21 cellular contexts compared by ENCODE assay signal in the genomic region with DNA sequence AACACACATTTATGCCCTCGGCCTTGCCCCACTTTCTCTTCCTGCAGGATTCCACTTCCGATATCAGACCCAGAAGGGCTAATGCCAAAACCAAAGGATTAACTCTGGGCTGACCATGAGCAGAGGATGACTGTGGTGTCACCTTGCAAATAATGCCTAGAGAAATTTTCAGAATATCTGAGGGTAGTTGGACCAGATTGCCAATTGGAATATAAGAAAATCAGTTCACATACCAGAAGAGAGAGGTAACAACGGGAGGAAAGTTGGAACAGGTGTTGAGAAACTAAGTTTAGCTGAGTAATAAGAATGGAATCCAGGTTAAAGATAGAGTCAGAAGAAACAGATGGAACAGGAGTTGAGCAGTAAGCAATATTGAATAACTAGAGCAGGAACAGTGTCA.
A peak's percentile ranks its signal among the peaks of the same experiment; 100 is the strongest.
DNase-seq lines count a peak whose midpoint lies in the region; ATAC-seq, FAIRE-seq and TF ChIP-seq lines count a peak whose summit lies in the region.
"Had no signal": no experiment of that assay in that cellular context is flagged by ENCODE, and none has a peak within 500 bp of the region (broad histone marks: within the 10 kb centered on the region; RNA-seq: fewer than 3 reads in every experiment).

No MANE protein-coding gene starts in this region.

- H3K27ac ChIP-seq in IMR-90 (ENCODE audit: insufficient read depth, low read length), result no peak overlapping the region
- no peak overlapping the region for H3K27ac ChIP-seq in keratinocyte (ENCODE audit: control insufficient read depth, insufficient read depth, low read length)
- H3K27ac ChIP-seq in skeletal muscle tissue (ENCODE audit: low read depth, low read length), result peak overlapping the region; percentile 81
- H3K27ac ChIP-seq in left ventricle myocardium inferior (replicated peaks), result no peak overlapping the region
- H3K27ac ChIP-seq: upper lobe of right lung had no signal

- H2BK15ac ChIP-seq in IMR-90 (ENCODE audit: low read depth, low read length), result no peak overlapping the region

- H4K20me1 ChIP-seq in IMR-90 (ENCODE audit: insufficient read depth, low read length) (no peaks in the 10 kb centered on the region), keratinocyte (ENCODE audit: control insufficient read depth, extremely low read depth, insufficient read depth, low read length) (no peaks in the 10 kb centered on the region)

- H3K36me3 Mint-ChIP-seq in activated CD8-positive, alpha-beta memory T cell treated with anti-CD3 and anti-CD28 coated beads, Interleukin-2, amount 10 ng/mL, durations not matched to agents 7 days and 5 days, result no peaks in the 10 kb centered on the region

- intact Hi-C loops in IMR-90 (cut with micrococcal nuclease) (no loop called here), left ventricle myocardium inferior (cut with micrococcal nuclease) (no loop called here)

- H3K56ac ChIP-seq in IMR-90 (ENCODE audit: extremely low read depth, insufficient read depth, low read length), result no peak overlapping the region

- no peak overlapping the region for H3K4me3 ChIP-seq in IMR-90 (ENCODE audit: insufficient read depth, low read depth, low read length)
- no peak overlapping the region for H3K4me3 ChIP-seq in adipocyte (ENCODE audit: low read length)
- H3K4me3 ChIP-seq in keratinocyte (ENCODE audit: control insufficient read depth in 2 of 3, extremely low read depth in 1 of 3, insufficient read depth in 2 of 3, low read depth in 1 of 3, low read length in 3 of 3), result peak overlapping the region in 1 of 3 experiments; percentile 26
- peak overlapping the region; percentile 40 to 56 (median 45) for H3K4me3 ChIP-seq in skeletal muscle tissue (ENCODE audit: low read length in 3 of 3)
- no peak overlapping the region for H3K4me3 ChIP-seq in left ventricle myocardium inferior
- H3K4me3 ChIP-seq: HAP-1, upper lobe of right lung had no signal

- no peak for TF ChIP-seq POLR2A in IMR-90 (IDR thresholded peaks at IDR 0.05; ENCODE audit: low read depth, low read length)

- no peak overlapping the region for H3K27ac Mint-ChIP-seq in activated CD8-positive, alpha-beta memory T cell treated with anti-CD3 and anti-CD28 coated beads, Interleukin-2, amount 10 ng/mL, durations not matched to agents 7 days and 5 days
- H3K27ac Mint-ChIP-seq: activated naive CD8-positive, alpha-beta T cell treated with anti-CD3 and anti-CD28 coated beads, Interleukin-2, amount 50 U/mL, for 24 hours; B cell had no signal

- H2AFZ ChIP-seq in IMR-90 (replicated peaks; ENCODE audit: low read length, poor library complexity) (no peak overlapping the region), keratinocyte (ENCODE audit: control insufficient read depth, low read length) (no peak overlapping the region)

- CTCF ChIA-PET in IMR-90 (lab: Yijun Ruan, JAX), result no interaction called here
- CTCF ChIA-PET in activated CD8-positive, alpha-beta memory T cell treated with anti-CD3 and anti-CD28 coated beads, Interleukin-2, amount 10 ng/mL, durations not matched to agents 7 days and 5 days (lab: Charles Lee), result no interaction called here

- in situ Hi-C loops in IMR-90 (cut with MboI; ENCODE audit: low sequenced_read_pairs), result no loop called here

- TF ChIP-seq RAD21 in IMR-90 (IDR thresholded peaks at IDR 0.05; ENCODE audit: low read length), result no peak

- DNase-seq in IMR-90 (peak; percentile 10), adipocyte (ENCODE audit: low read depth) (peak; percentile 7), keratinocyte (ENCODE audit: low read depth, low spot score) (peak; percentile 44), left ventricle myocardium inferior (no peak)
- DNase-seq in activated CD8-positive, alpha-beta memory T cell treated with anti-CD3 and anti-CD28 coated beads, Interleukin-2, amount 10 ng/mL, durations not matched to agents 7 days and 5 days, result no peak
- no peak for DNase-seq in activated naive CD4-positive, alpha-beta T cell (lab: John Stamatoyannopoulos, UW)
- DNase-seq: activated CD4-positive, alpha-beta T cell treated with anti-CD3 and anti-CD28 coated beads for 4 hours; activated naive CD8-positive, alpha-beta T cell treated with anti-CD3 and anti-CD28 coated beads, Interleukin-2, amount 50 U/mL, for 24 hours; EL; foreskin melanocyte; NCI-H1436 treated with DMSO at 0.1 percent for 48 hours; NCI-H69; stimulated activated CD4-positive, alpha-beta T cell treated with anti-CD3 and anti-CD28 coated beads, Interleukin-12 subunit alpha, Interleukin-12 subunit beta, amount 100 ng/mL, for 4 hours; T-helper 1 cell; upper lobe of right lung had no signal

- H2BK5ac ChIP-seq in IMR-90 (ENCODE audit: low read depth, low read length, poor library complexity, severe bottlenecking), result no peak overlapping the region

- no TSS peak for BruUV-seq in IMR-90 (replicated peaks; lab: Mats Ljungman, UMichigan)

- H3K4me3 Mint-ChIP-seq in activated CD8-positive, alpha-beta memory T cell treated with anti-CD3 and anti-CD28 coated beads, Interleukin-2, amount 10 ng/mL, durations not matched to agents 7 days and 5 days, result no peak overlapping the region
- H3K4me3 Mint-ChIP-seq: activated naive CD8-positive, alpha-beta T cell treated with anti-CD3 and anti-CD28 coated beads, Interleukin-2, amount 50 U/mL, for 24 hours; B cell; neural crest cell had no signal

- H2AK5ac ChIP-seq in IMR-90 (ENCODE audit: low read depth, low read length), result no peak overlapping the region

- H2AK9ac ChIP-seq in IMR-90 (replicated peaks; ENCODE audit: low read depth, low read length, poor library complexity), result no peak overlapping the region

- H3K9me3 ChIP-seq in IMR-90 (ENCODE audit: control insufficient read depth, insufficient read depth, low read length), result no peaks in the 10 kb centered on the region
- no peaks in the 10 kb centered on the region for H3K9me3 ChIP-seq in adipocyte (ENCODE audit: control insufficient read depth, low read length)
- no peaks in the 10 kb centered on the region for H3K9me3 ChIP-seq in keratinocyte (ENCODE audit: control insufficient read depth, low read depth, low read length)
- no peaks in the 10 kb centered on the region for H3K9me3 ChIP-seq in skeletal muscle tissue (ENCODE audit: control insufficient read depth in 3 of 3, low read length in 3 of 3)
- no peaks in the 10 kb centered on the region for H3K9me3 ChIP-seq in left ventricle myocardium inferior (replicated peaks)
- H3K9me3 ChIP-seq: HAP-1, upper lobe of right lung had no signal

- no peak overlapping the region for H3K23ac ChIP-seq in IMR-90 (ENCODE audit: low read depth, low read length)

- 100% methylated on average over 1 of the region's 3 CpGs; no CpG with 5 or more reads in 1 of the 2 experiments for WGBS in IMR-90 (ENCODE audit: extremely low coverage in 2 of 2, insufficient read length in 1 of 2), 2 experiments

- no peak for TF ChIP-seq CTCF in IMR-90 (conservative IDR thresholded peaks at IDR 0.05; ENCODE audit: low read depth, low read length)
- TF ChIP-seq CTCF in keratinocyte (optimal IDR thresholded peaks at IDR 0.05 in 1 of 3, IDR thresholded peaks at IDR 0.05 in 1 of 3, conservative IDR thresholded peaks at IDR 0.05 in 1 of 3; ENCODE audit: extremely low read depth in 1 of 3, insufficient read depth in 2 of 3, low read length in 3 of 3), result no peak
- TF ChIP-seq CTCF in left ventricle myocardium inferior (IDR thresholded peaks at IDR 0.05; ENCODE audit: borderline replicate concordance), result no peak

- H3K9me3 Mint-ChIP-seq in activated CD8-positive, alpha-beta memory T cell treated with anti-CD3 and anti-CD28 coated beads, Interleukin-2, amount 10 ng/mL, durations not matched to agents 7 days and 5 days (ENCODE audit: low read depth), result no peaks in the 10 kb centered on the region
- H3K9me3 Mint-ChIP-seq: activated naive CD8-positive, alpha-beta T cell treated with anti-CD3 and anti-CD28 coated beads, Interleukin-2, amount 50 U/mL, for 24 hours had no signal

- dilution Hi-C loops in IMR-90 (cut with HindIII; ENCODE audit: low sequenced_read_pairs, unreplicated experiment), result no loop called here
- dilution Hi-C loops in keratinocyte (cut with MboI; ENCODE audit: extremely low pct_ligation_motif_present, low sequenced_read_pairs), result no loop called here

- H3K4me2 ChIP-seq in IMR-90 (ENCODE audit: low read depth, low read length) (no peak overlapping the region), keratinocyte (ENCODE audit: control insufficient read depth, extremely low read depth, insufficient read depth, low read depth, low read length) (peak overlapping the region; percentile 65)

- H3K79me2 ChIP-seq in keratinocyte (ENCODE audit: control insufficient read depth, insufficient read depth, low read length), result no peaks in the 10 kb centered on the region

- no peak overlapping the region for H4K91ac ChIP-seq in IMR-90 (ENCODE audit: insufficient read depth, low read depth, low read length)

- H3K4me1 ChIP-seq in IMR-90 (ENCODE audit: control insufficient read depth, insufficient read depth, low read length) (no peaks in the 10 kb centered on the region), adipocyte (ENCODE audit: control insufficient read depth, insufficient read depth, low read length) (no peaks in the 10 kb centered on the region), keratinocyte (ENCODE audit: control insufficient read depth, extremely low read depth, insufficient read depth, low read length) (peaks cover 29% of the 10 kb centered on the region), skeletal muscle tissue (ENCODE audit: control insufficient read depth in 3 of 3, insufficient read depth in 3 of 3, low read length in 3 of 3) (peaks cover 0 to 8% (median 4%) of the 10 kb centered on the region in 3 donors), left ventricle myocardium inferior (no peaks in the 10 kb centered on the region)
- H3K4me1 ChIP-seq: HAP-1, upper lobe of right lung had no signal

- no peaks in the 10 kb centered on the region for H3K27me3 Mint-ChIP-seq in activated CD8-positive, alpha-beta memory T cell treated with anti-CD3 and anti-CD28 coated beads, Interleukin-2, amount 10 ng/mL, durations not matched to agents 7 days and 5 days
- H3K27me3 Mint-ChIP-seq: activated naive CD8-positive, alpha-beta T cell treated with anti-CD3 and anti-CD28 coated beads, Interleukin-2, amount 50 U/mL, for 24 hours; B cell had no signal

- H3K14ac ChIP-seq in IMR-90 (replicated peaks; ENCODE audit: low read depth, low read length), result no peak overlapping the region

- peak; percentile 95 for FAIRE-seq in keratinocyte (lab: Jason Lieb, UNC)

- H2BK120ac ChIP-seq in IMR-90 (ENCODE audit: low read depth, low read length), result no peak overlapping the region

- POLR2A ChIA-PET in IMR-90 (lab: Charles Lee; ENCODE audit: unreplicated experiment), result no interaction called here

- H3K9me1 ChIP-seq in IMR-90 (ENCODE audit: insufficient read depth, low read length), result no peaks in the 10 kb centered on the region; the same call in 1 of the 2 replicates
- H3K9me1 ChIP-seq in keratinocyte (ENCODE audit: control insufficient read depth, extremely low read depth, insufficient read depth, low read length), result no peaks in the 10 kb centered on the region

- H3K9ac ChIP-seq in IMR-90 (ENCODE audit: low read depth, low read length), result no peak overlapping the region
- no peak overlapping the region for H3K9ac ChIP-seq in adipocyte (ENCODE audit: low read length)
- H3K9ac ChIP-seq in keratinocyte (ENCODE audit: control insufficient read depth, extremely low read depth, insufficient read depth, low read length), result no peak overlapping the region
- peak overlapping the region in 2 of 3 donors; percentile 1 to 27 for H3K9ac ChIP-seq in skeletal muscle tissue (ENCODE audit: low read depth in 1 of 3, low read length in 3 of 3)

- H3K18ac ChIP-seq in IMR-90 (ENCODE audit: low read depth, low read length), result no peak overlapping the region

- H3K79me1 ChIP-seq in IMR-90 (ENCODE audit: low read depth in 1 of 2, low read length in 2 of 2), result no peaks in the 10 kb centered on the region

- no peak overlapping the region for H3K4ac ChIP-seq in IMR-90 (ENCODE audit: low read depth, low read length)

- no peak overlapping the region for H4K5ac ChIP-seq in IMR-90 (ENCODE audit: low read depth, low read length)

- no peaks in the 10 kb centered on the region for H3K27me3 ChIP-seq in IMR-90 (ENCODE audit: control insufficient read depth, insufficient read depth, low read length)
- no peaks in the 10 kb centered on the region for H3K27me3 ChIP-seq in adipocyte (replicated peaks; ENCODE audit: control insufficient read depth, insufficient read depth, low read length)
- H3K27me3 ChIP-seq in keratinocyte (ENCODE audit: control insufficient read depth, extremely low read depth, insufficient read depth, low read length), result no peaks in the 10 kb centered on the region
- H3K27me3 ChIP-seq in skeletal muscle tissue (ENCODE audit: control insufficient read depth in 3 of 3, insufficient read depth in 3 of 3, low read length in 3 of 3), result no peaks in the 10 kb centered on the region
- H3K27me3 ChIP-seq in left ventricle myocardium inferior (ENCODE audit: low read depth), result no peaks in the 10 kb centered on the region
- H3K27me3 ChIP-seq: upper lobe of right lung had no signal

- H3K36me3 ChIP-seq in IMR-90 (ENCODE audit: control insufficient read depth, insufficient read depth, low read length) (no peaks in the 10 kb centered on the region), adipocyte (ENCODE audit: control insufficient read depth, insufficient read depth, low read length, severe bottlenecking) (no peaks in the 10 kb centered on the region), keratinocyte (ENCODE audit: control insufficient read depth in 2 of 2, extremely low read depth in 1 of 2, insufficient read depth in 2 of 2, low read length in 2 of 2) (no peaks in the 10 kb centered on the region), skeletal muscle tissue (ENCODE audit: control insufficient read depth in 3 of 3, insufficient read depth in 3 of 3, low read length in 3 of 3) (no peaks in the 10 kb centered on the region), left ventricle myocardium inferior (no peaks in the 10 kb centered on the region)
- H3K36me3 ChIP-seq: HAP-1, upper lobe of right lung had no signal

- ATAC-seq in IMR-90 (ENCODE audit: low read depth) (no peak), HG02852 (IDR thresholded peaks at IDR 0.05; ENCODE audit: unreplicated experiment) (no peak)
- no peak for ATAC-seq in activated CD8-positive, alpha-beta memory T cell treated with anti-CD3 and anti-CD28 coated beads, Interleukin-2, amount 10 ng/mL, durations not matched to agents 7 days and 5 days
- ATAC-seq: activated naive CD8-positive, alpha-beta T cell treated with anti-CD3 and anti-CD28 coated beads, Interleukin-2, amount 50 U/mL, for 24 hours; left lobe of liver; upper lobe of right lung had no signal

- H3K4me1 Mint-ChIP-seq in activated CD8-positive, alpha-beta memory T cell treated with anti-CD3 and anti-CD28 coated beads, Interleukin-2, amount 10 ng/mL, durations not matched to agents 7 days and 5 days, result no peaks in the 10 kb centered on the region
- H3K4me1 Mint-ChIP-seq: activated naive CD8-positive, alpha-beta T cell treated with anti-CD3 and anti-CD28 coated beads, Interleukin-2, amount 50 U/mL, for 24 hours; B cell; neural crest cell had no signal

- no peak overlapping the region for H4K8ac ChIP-seq in IMR-90 (ENCODE audit: low read depth in 2 of 2, low read length in 2 of 2)

- H2BK20ac ChIP-seq in IMR-90 (ENCODE audit: low read depth, low read length), result no peak overlapping the region

Comparison
In these comparisons a context has a peak if more than half of its experiments do, and no peak if none do; other contexts are left out.
1. DNase-seq: peak in IMR-90 (single experiment), adipocyte (single experiment) and keratinocyte (single experiment); none in activated CD8-positive, alpha-beta memory T cell treated with anti-CD3 and anti-CD28 coated beads, Interleukin-2, amount 10 ng/mL, durations not matched to agents 7 days and 5 days (single experiment), activated naive CD4-positive, alpha-beta T cell (0 of 4) and left ventricle myocardium inferior (single experiment).
2. H3K4me3 ChIP-seq: peak in skeletal muscle tissue (3 of 3); none in IMR-90 (single experiment), adipocyte (single experiment) and left ventricle myocardium inferior (single experiment).
3. H3K9ac ChIP-seq: peak in skeletal muscle tissue (2 of 3); none in IMR-90 (single experiment), adipocyte (single experiment) and keratinocyte (single experiment).